22 cellular contexts compared by ENCODE assay signal in the genomic region with DNA sequence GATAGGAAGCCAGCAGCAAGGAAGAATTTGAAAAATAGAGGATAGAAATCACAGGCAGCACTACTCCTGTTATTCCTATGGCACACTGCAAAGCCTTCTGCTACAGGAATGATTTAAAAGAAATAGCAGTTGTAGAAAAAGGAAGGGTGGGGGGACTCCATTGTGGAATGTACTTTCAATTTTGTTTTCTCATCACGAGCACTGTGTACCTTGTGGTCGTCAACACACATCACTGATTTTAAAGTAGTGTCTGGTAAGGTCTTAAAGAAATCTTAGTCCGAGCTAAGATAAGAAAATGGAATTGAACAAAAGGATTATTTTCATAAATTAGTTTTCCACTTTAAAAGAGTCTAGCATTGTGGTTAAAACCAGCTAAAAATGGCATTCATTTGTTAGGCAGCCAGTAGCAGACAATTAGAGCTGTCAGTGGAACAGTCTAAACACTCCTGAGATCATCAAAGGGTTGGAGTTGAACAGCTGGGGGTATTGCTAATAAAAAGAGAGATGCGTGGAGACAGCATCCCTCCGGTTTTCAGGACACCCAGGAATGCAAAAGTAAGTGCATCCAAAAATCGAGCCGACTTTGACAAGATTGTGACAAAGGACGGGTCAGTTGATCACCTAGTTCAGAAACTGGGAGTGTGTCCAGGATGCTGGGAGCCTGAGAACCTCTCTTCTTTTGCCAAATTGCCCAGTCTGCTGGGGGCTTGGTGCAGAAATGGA.
A peak's percentile ranks its signal among the peaks of the same experiment; 100 is the strongest.
DNase-seq lines count a peak whose midpoint lies in the region; ATAC-seq lines count a peak whose summit lies in the region.
"Had no signal": no experiment of that assay in that cellular context is flagged by ENCODE, and none has a peak within 500 bp of the region (broad histone marks: within the 10 kb centered on the region; RNA-seq: fewer than 3 reads in every experiment).

No MANE protein-coding gene starts in this region.

- ATAC-seq in Right ventricle myocardium superior (ENCODE audit: poor library complexity) (peak; percentile 33), right cardiac atrium (no peak), HG03460 (IDR thresholded peaks at IDR 0.05; ENCODE audit: unreplicated experiment) (no peak)
- no peak for ATAC-seq in activated naive CD4-positive, alpha-beta T cell treated with anti-CD3 and anti-CD28 coated beads, Interleukin-2, amount 50 U/mL, for 72 hours

- H3K4me1 ChIP-seq in right cardiac atrium (ENCODE audit: control insufficient read depth, insufficient read depth, low read length), result peaks cover 2% of the 10 kb centered on the region

- H3K4me3 ChIP-seq in right cardiac atrium (ENCODE audit: low read length), result no peak overlapping the region

- H3K27ac Mint-ChIP-seq in activated naive CD4-positive, alpha-beta T cell treated with anti-CD3 and anti-CD28 coated beads, Interleukin-2, amount 50 U/mL, for 72 hours, result no peak overlapping the region
- H3K27ac Mint-ChIP-seq: CD8-positive, alpha-beta memory T cell; HFFc6; T-helper 1 cell treated with Interleukin-12 subunit alpha and Interleukin-12 subunit beta and Interleukin-4 antibody, amounts not matched to agents 30 μg/mL and 1 μg/mL, for 36 hours had no signal

- intact Hi-C loops in Right ventricle myocardium superior (cut with DNase I) (no loop called here), right cardiac atrium (cut with DNase I) (no loop called here)

- H3K27ac ChIP-seq in right cardiac atrium (ENCODE audit: low read length), result no peak overlapping the region
- H3K27ac ChIP-seq: C4-2B, KMS-11 had no signal

- H3K9me3 Mint-ChIP-seq in activated naive CD4-positive, alpha-beta T cell treated with anti-CD3 and anti-CD28 coated beads, Interleukin-2, amount 50 U/mL, for 72 hours, result no peaks in the 10 kb centered on the region
- H3K9me3 Mint-ChIP-seq: CD8-positive, alpha-beta memory T cell; HFFc6; T-helper 1 cell treated with Interleukin-12 subunit alpha and Interleukin-12 subunit beta and Interleukin-4 antibody, amounts not matched to agents 30 μg/mL and 1 μg/mL, for 36 hours had no signal

- DNase-seq in Right ventricle myocardium superior (no peak), right cardiac atrium (no peak), RPMI7951 (ENCODE audit: low read depth) (peak; percentile 9), islet precursor cell (peak; percentile 33), DMS153 treated with DMSO at 0.1 percent for 48 hours (lab: John Stamatoyannopoulos, UW; ENCODE audit: unreplicated experiment) (no peak)
- DNase-seq in activated naive CD4-positive, alpha-beta T cell treated with anti-CD3 and anti-CD28 coated beads, Interleukin-2, amount 50 U/mL, for 72 hours (ENCODE audit: low spot score in 2 of 2), result no peak
- DNase-seq: Calu3; CD8-positive, alpha-beta memory T cell; DMS153; H7; HFFc6; NCI-H1105; NCI-H1694 treated with DMSO at 0.1 percent for 48 hours; NCI-H2107; NCI-H2227 treated with DMSO at 0.1 percent for 48 hours; NCI-H510A; NCI-H748 treated with DMSO at 0.1 percent for 48 hours; SHP77 had no signal

- no peaks in the 10 kb centered on the region for H3K9me3 ChIP-seq in right cardiac atrium (ENCODE audit: control insufficient read depth, low read length)

- 38% methylated on average over 8 of the region's 8 CpGs for WGBS in right cardiac atrium

- H3K36me3 Mint-ChIP-seq in activated naive CD4-positive, alpha-beta T cell treated with anti-CD3 and anti-CD28 coated beads, Interleukin-2, amount 50 U/mL, for 72 hours, result no peaks in the 10 kb centered on the region
- H3K36me3 Mint-ChIP-seq: CD8-positive, alpha-beta memory T cell had no signal

- H3K27me3 ChIP-seq in right cardiac atrium (ENCODE audit: control insufficient read depth, insufficient read depth), result no peaks in the 10 kb centered on the region

Comparison
In these comparisons a context has a peak if more than half of its experiments do, and no peak if none do; other contexts are left out.
1. DNase-seq: peak in RPMI7951 (single experiment) and islet precursor cell (single experiment); none in Right ventricle myocardium superior (single experiment), right cardiac atrium (0 of 3), activated naive CD4-positive, alpha-beta T cell treated with anti-CD3 and anti-CD28 coated beads, Interleukin-2, amount 50 U/mL, for 72 hours (0 of 2) and DMS153 treated with DMSO at 0.1 percent for 48 hours (single experiment).